10 cellular contexts compared by ENCODE assay signal in the genomic region with DNA sequence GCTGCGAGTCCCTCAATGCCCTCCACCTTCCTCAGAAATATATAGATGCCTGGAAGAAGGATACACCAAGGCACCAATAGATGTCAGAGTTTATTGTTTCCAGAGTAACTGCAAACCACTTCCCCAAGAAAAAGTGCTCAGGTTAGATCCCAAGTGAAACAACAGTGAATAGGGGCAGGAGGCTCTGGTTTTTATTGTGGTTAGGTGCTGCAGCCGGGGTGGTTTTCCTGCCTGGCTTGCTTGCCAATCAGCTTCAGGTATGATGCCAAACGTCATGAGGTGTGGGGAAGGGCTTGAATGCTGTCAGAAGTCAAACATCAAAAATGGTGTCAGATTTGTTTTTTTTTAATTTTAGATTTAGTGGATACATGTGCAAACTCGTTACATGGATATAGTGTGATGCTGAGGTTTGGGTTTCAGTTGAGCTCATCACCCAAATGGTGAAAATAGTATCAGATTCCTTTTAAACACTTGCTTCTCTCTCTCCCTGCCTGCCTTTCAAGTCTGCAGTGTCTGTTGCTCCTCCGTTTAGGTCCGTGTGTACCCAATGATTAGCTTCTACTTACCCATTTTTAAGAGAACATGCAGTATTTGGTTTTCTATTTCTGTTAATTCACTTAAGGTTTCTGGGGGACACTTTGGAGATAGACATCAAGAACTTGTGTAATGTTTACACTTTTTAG.
A peak's percentile ranks its signal among the peaks of the same experiment; 100 is the strongest.
DNase-seq lines count a peak whose midpoint lies in the region; ATAC-seq and TF ChIP-seq lines count a peak whose summit lies in the region.
"Had no signal": no experiment of that assay in that cellular context is flagged by ENCODE, and none has a peak within 500 bp of the region (broad histone marks: within the 10 kb centered on the region; RNA-seq: fewer than 3 reads in every experiment).

No MANE protein-coding gene starts in this region.

- peak; percentile 40 for DNase-seq in activated CD4-positive, alpha-beta T cell treated with anti-CD3 and anti-CD28 coated beads for 36 hours
- no peak for DNase-seq in activated CD4-positive, alpha-beta T cell treated with anti-CD3 and anti-CD28 coated beads for 1 hour
- peak; percentile 74 for DNase-seq in NCI-H1436 (lab: John Stamatoyannopoulos, UW)
- DNase-seq in activated CD8-positive, alpha-beta memory T cell treated with anti-CD3 and anti-CD28 coated beads, Interleukin-2, amount 10 ng/mL, durations not matched to agents 7 days and 5 days: peak; percentile 65
- no peak for DNase-seq in naive B cell
- DNase-seq in iPS-NIHi7 (ENCODE audit: extremely low spot score): no peak
- DNase-seq in SK-N-SH: no peak
- no peak for DNase-seq in GM10266 (ENCODE audit: extremely low spot score)
- DNase-seq: islet precursor cell had no signal

- H3K4me3 Mint-ChIP-seq in activated CD4-positive, alpha-beta T cell treated with anti-CD3 and anti-CD28 coated beads for 36 hours: no peak overlapping the region
- peak overlapping the region; percentile 25 for H3K4me3 Mint-ChIP-seq in activated CD8-positive, alpha-beta memory T cell treated with anti-CD3 and anti-CD28 coated beads, Interleukin-2, amount 10 ng/mL, durations not matched to agents 7 days and 5 days
- H3K4me3 Mint-ChIP-seq in naive B cell: peak overlapping the region in 1 of 8 donors; percentile 59

- H3K27me3 ChIP-seq in SK-N-SH (ENCODE audit: insufficient read depth): no peaks in the 10 kb centered on the region

- no peaks in the 10 kb centered on the region for H4K20me1 ChIP-seq in SK-N-SH (ENCODE audit: insufficient read depth)

- 0 out of 2 replicates have a peak, but pooled peaks cover 3% of the 10 kb centered on the region for H3K9me2 ChIP-seq in SK-N-SH

- no peaks in the 10 kb centered on the region for H3F3A ChIP-seq in SK-N-SH (replicated peaks; ENCODE audit: insufficient read depth)

- H3K36me3 Mint-ChIP-seq in activated CD4-positive, alpha-beta T cell treated with anti-CD3 and anti-CD28 coated beads for 36 hours (ENCODE audit: low read depth): no peaks in the 10 kb centered on the region
- no peaks in the 10 kb centered on the region for H3K36me3 Mint-ChIP-seq in activated CD8-positive, alpha-beta memory T cell treated with anti-CD3 and anti-CD28 coated beads, Interleukin-2, amount 10 ng/mL, durations not matched to agents 7 days and 5 days
- no peaks in the 10 kb centered on the region for H3K36me3 Mint-ChIP-seq in naive B cell

- H2AFZ ChIP-seq in SK-N-SH (ENCODE audit: low read depth): no peak overlapping the region

- H3K9ac ChIP-seq in SK-N-SH: no peak overlapping the region

- H3K9me3 Mint-ChIP-seq in activated CD4-positive, alpha-beta T cell treated with anti-CD3 and anti-CD28 coated beads for 36 hours (ENCODE audit: low read depth): no peaks in the 10 kb centered on the region
- H3K9me3 Mint-ChIP-seq in activated CD8-positive, alpha-beta memory T cell treated with anti-CD3 and anti-CD28 coated beads, Interleukin-2, amount 10 ng/mL, durations not matched to agents 7 days and 5 days (ENCODE audit: low read depth): peaks cover 4% of the 10 kb centered on the region
- peaks cover 0 to 7% (median 1%) of the 10 kb centered on the region in 7 donors for H3K9me3 Mint-ChIP-seq in naive B cell

- POLR2A ChIA-PET in activated CD4-positive, alpha-beta T cell treated with anti-CD3 and anti-CD28 coated beads for 36 hours (lab: Charles Lee): no interaction called here
- POLR2A ChIA-PET in SK-N-SH (lab: Yijun Ruan, JAX): no interaction called here

- WGBS in SK-N-SH (ENCODE audit: low lambda C conversion rate): 79% methylated on average over 6 of the region's 6 CpGs

- no peak overlapping the region for H3K4me2 ChIP-seq in SK-N-SH
- H3K4me2 ChIP-seq: smooth muscle cell had no signal

- no peak overlapping the region for H3K4me3 ChIP-seq in SK-N-SH (ENCODE audit: low read depth in 2 of 2, low read length in 1 of 2)
- H3K4me3 ChIP-seq: smooth muscle cell had no signal

- H3K27ac Mint-ChIP-seq in activated CD4-positive, alpha-beta T cell treated with anti-CD3 and anti-CD28 coated beads for 36 hours: no peak overlapping the region
- no peak overlapping the region for H3K27ac Mint-ChIP-seq in activated CD8-positive, alpha-beta memory T cell treated with anti-CD3 and anti-CD28 coated beads, Interleukin-2, amount 10 ng/mL, durations not matched to agents 7 days and 5 days
- H3K27ac Mint-ChIP-seq in naive B cell: no peak overlapping the region

- peak; percentile 78 for ATAC-seq in activated CD4-positive, alpha-beta T cell treated with anti-CD3 and anti-CD28 coated beads for 36 hours
- peak; percentile 70 for ATAC-seq in activated CD8-positive, alpha-beta memory T cell treated with anti-CD3 and anti-CD28 coated beads, Interleukin-2, amount 10 ng/mL, durations not matched to agents 7 days and 5 days
- ATAC-seq in naive B cell (ENCODE audit: low read depth in 2 of 2): peak; percentile 37 to 42

- H3K4me1 ChIP-seq in SK-N-SH (ENCODE audit: control insufficient read depth in 1 of 2, insufficient read depth in 2 of 2, low read depth in 1 of 2, low read length in 1 of 2): peaks cover 0 to 3% of the 10 kb centered on the region in 2 experiments; a peak in 2 of 4 replicates

- no peak for TF ChIP-seq CTCF in SK-N-SH (IDR thresholded peaks at IDR 0.05)
- TF ChIP-seq CTCF in GM10266 (IDR thresholded peaks at IDR 0.05; ENCODE audit: control insufficient read depth, insufficient read depth, low read depth, missing control alignments): no peak

- no peaks in the 10 kb centered on the region for H3K79me2 ChIP-seq in SK-N-SH (ENCODE audit: insufficient read depth)

- intact Hi-C loops in activated CD4-positive, alpha-beta T cell treated with anti-CD3 and anti-CD28 coated beads for 36 hours (cut with DNase I, micrococcal nuclease): no loop called here

- H3K9me3 ChIP-seq in SK-N-SH: no peaks in the 10 kb centered on the region

- peaks cover 7% of the 10 kb centered on the region for H3K4me1 Mint-ChIP-seq in activated CD4-positive, alpha-beta T cell treated with anti-CD3 and anti-CD28 coated beads for 36 hours
- H3K4me1 Mint-ChIP-seq in activated CD8-positive, alpha-beta memory T cell treated with anti-CD3 and anti-CD28 coated beads, Interleukin-2, amount 10 ng/mL, durations not matched to agents 7 days and 5 days: peaks cover 6% of the 10 kb centered on the region
- H3K4me1 Mint-ChIP-seq in naive B cell: peaks cover 5 to 11% (median 6%) of the 10 kb centered on the region in 3 donors

- TF ChIP-seq RAD21 in SK-N-SH (IDR thresholded peaks at IDR 0.05; ENCODE audit: low read length): no peak

- H3K27me3 Mint-ChIP-seq in activated CD4-positive, alpha-beta T cell treated with anti-CD3 and anti-CD28 coated beads for 36 hours: no peaks in the 10 kb centered on the region
- H3K27me3 Mint-ChIP-seq in activated CD8-positive, alpha-beta memory T cell treated with anti-CD3 and anti-CD28 coated beads, Interleukin-2, amount 10 ng/mL, durations not matched to agents 7 days and 5 days: no peaks in the 10 kb centered on the region
- H3K27me3 Mint-ChIP-seq in naive B cell: no peaks in the 10 kb centered on the region

- no peak overlapping the region for H3K27ac ChIP-seq in SK-N-SH (ENCODE audit: low read depth in 2 of 2, low read length in 1 of 2)

- no peak for TF ChIP-seq EP300 in SK-N-SH (IDR thresholded peaks at IDR 0.05; ENCODE audit: borderline replicate concordance in 1 of 2, low read depth in 1 of 2, low read length in 1 of 2)

- CTCF ChIA-PET in activated CD4-positive, alpha-beta T cell treated with anti-CD3 and anti-CD28 coated beads for 36 hours (lab: Charles Lee): interaction anchor here (1.1 kb wide), 1 partner anchor 208 kb away, joined by 3 read pairs; no protein-coding TSS in a partner anchor
- CTCF ChIA-PET in activated CD8-positive, alpha-beta memory T cell treated with anti-CD3 and anti-CD28 coated beads, Interleukin-2, amount 10 ng/mL, durations not matched to agents 7 days and 5 days (lab: Charles Lee): no interaction called here
- CTCF ChIA-PET in SK-N-SH (lab: Yijun Ruan, JAX): no interaction called here

- no peaks in the 10 kb centered on the region for H3K36me3 ChIP-seq in SK-N-SH (replicated peaks in 1 of 2; ENCODE audit: control insufficient read depth in 1 of 2, insufficient read depth in 2 of 2, low read length in 1 of 2)

TF ChIP-seq in SK-N-SH, 30 proteins besides CTCF, POLR2A, EP300 and RAD21 (continues in another document):
- TF ChIP-seq FOXJ3 (CRISPR knock-in tag; IDR thresholded peaks at IDR 0.05) (no peak), EZH2phosphoT487 (IDR thresholded peaks at IDR 0.05; ENCODE audit: borderline replicate concordance, low read depth) (no peak), IRF3 (IDR thresholded peaks at IDR 0.05; ENCODE audit: low read depth, low read length) (no peak)
- TF ChIP-seq, protein P1, sequence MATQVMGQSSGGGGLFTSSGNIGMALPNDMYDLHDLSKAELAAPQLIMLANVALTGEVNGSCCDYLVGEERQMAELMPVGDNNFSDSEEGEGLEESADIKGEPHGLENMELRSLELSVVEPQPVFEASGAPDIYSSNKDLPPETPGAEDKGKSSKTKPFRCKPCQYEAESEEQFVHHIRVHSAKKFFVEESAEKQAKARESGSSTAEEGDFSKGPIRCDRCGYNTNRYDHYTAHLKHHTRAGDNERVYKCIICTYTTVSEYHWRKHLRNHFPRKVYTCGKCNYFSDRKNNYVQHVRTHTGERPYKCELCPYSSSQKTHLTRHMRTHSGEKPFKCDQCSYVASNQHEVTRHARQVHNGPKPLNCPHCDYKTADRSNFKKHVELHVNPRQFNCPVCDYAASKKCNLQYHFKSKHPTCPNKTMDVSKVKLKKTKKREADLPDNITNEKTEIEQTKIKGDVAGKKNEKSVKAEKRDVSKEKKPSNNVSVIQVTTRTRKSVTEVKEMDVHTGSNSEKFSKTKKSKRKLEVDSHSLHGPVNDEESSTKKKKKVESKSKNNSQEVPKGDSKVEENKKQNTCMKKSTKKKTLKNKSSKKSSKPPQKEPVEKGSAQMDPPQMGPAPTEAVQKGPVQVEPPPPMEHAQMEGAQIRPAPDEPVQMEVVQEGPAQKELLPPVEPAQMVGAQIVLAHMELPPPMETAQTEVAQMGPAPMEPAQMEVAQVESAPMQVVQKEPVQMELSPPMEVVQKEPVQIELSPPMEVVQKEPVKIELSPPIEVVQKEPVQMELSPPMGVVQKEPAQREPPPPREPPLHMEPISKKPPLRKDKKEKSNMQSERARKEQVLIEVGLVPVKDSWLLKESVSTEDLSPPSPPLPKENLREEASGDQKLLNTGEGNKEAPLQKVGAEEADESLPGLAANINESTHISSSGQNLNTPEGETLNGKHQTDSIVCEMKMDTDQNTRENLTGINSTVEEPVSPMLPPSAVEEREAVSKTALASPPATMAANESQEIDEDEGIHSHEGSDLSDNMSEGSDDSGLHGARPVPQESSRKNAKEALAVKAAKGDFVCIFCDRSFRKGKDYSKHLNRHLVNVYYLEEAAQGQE (IDR thresholded peaks at IDR 0.05; ENCODE audit: low read depth, low read length): no peak

Comparison
In these comparisons a context has a peak if more than half of its experiments do, and no peak if none do; other contexts are left out.
1. DNase-seq: peak in activated CD4-positive, alpha-beta T cell treated with anti-CD3 and anti-CD28 coated beads for 36 hours (single experiment), NCI-H1436 (single experiment) and activated CD8-positive, alpha-beta memory T cell treated with anti-CD3 and anti-CD28 coated beads, Interleukin-2, amount 10 ng/mL, durations not matched to agents 7 days and 5 days (single experiment); none in activated CD4-positive, alpha-beta T cell treated with anti-CD3 and anti-CD28 coated beads for 1 hour (single experiment), naive B cell (single experiment), iPS-NIHi7 (single experiment), SK-N-SH (single experiment) and GM10266 (single experiment).
2. Peak in every context shown above with its lines, with median percentiles within 50 percentile points of each other: ATAC-seq.